In genomic region chr2:53127061-53127650, GRCh38 we compare ENCODE assay signal across 11 cellular contexts.
"Had no signal": no experiment of that assay in that cellular context is flagged by ENCODE, and none has a peak within 500 bp of the region (broad histone marks: within the 10 kb centered on the region; RNA-seq: fewer than 3 reads in every experiment).

No MANE protein-coding gene starts in this region.

- DNase-seq: activated CD4-positive, alpha-beta T cell treated with anti-CD3 and anti-CD28 coated beads for 48 hours; activated CD8-positive, alpha-beta memory T cell treated with anti-CD3 and anti-CD28 coated beads for 24 hours; activated naive CD4-positive, alpha-beta T cell treated with anti-CD3 and anti-CD28 coated beads, Interleukin-2, amount 10 ng/mL, durations not matched to agents 7 days and 5 days; activated T-cell treated with anti-CD3 and anti-CD28 coated beads for 4 hours; dermis blood vessel endothelial cell; psoas muscle; stimulated activated CD4-positive, alpha-beta T cell treated with anti-CD3 and anti-CD28 coated beads, Interleukin-4, amount 100 ng/mL, for 1 hour; stimulated activated CD8-positive, alpha-beta memory T cell treated with anti-CD3 and anti-CD28 coated beads, Interleukin-4, amount 100 ng/mL, for 48 hours; stimulated activated naive CD8-positive, alpha-beta T cell treated with anti-CD3 and anti-CD28 coated beads, Interleukin-15, Interleukin-2, amounts not matched to agents 100 U/mL and 50 U/mL, for 24 hours had no signal

- H3K4me1 ChIP-seq: gastroesophageal sphincter, psoas muscle, suprapubic skin had no signal

- H3K4me3 ChIP-seq: gastroesophageal sphincter, psoas muscle, suprapubic skin had no signal

- H3K36me3 ChIP-seq: gastroesophageal sphincter, suprapubic skin had no signal

- H3K27ac ChIP-seq: gastroesophageal sphincter, psoas muscle, suprapubic skin had no signal

- H3K9me3 ChIP-seq: gastroesophageal sphincter, psoas muscle, suprapubic skin had no signal

- H3K27me3 ChIP-seq: gastroesophageal sphincter, suprapubic skin had no signal
